In the genomic region with DNA sequence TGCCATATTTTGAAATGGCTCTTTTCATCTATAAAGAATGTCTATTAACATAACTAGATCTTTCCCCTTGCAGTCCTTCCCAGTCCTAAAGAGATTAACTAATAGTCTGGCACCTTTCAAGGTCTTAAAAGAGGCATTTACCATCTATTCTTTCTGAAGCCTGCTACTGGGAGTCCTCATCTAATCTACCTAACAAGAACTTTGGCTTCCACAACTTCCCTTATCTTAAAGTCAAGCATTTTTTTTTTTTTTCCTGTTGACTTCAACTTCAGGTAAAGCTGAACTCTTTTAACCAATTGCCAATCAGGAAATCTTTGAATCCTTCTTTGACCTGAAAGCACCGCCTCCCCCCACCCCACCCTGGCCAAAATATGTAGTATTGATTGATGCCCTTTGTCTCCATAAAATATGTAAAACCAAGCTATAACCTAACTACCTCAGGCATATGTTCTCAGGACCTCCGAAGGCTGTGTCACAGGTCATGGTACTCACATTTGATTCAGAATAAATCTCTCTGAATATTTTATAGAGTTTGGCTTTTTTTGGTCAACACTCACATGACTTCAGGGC, we compare ENCODE assay signal across 1 cellular context.
TF ChIP-seq lines count a peak whose summit lies in the region.

No MANE protein-coding gene starts in this region.

TF ChIP-seq in WTC11, 78 proteins besides CTCF, POLR2A, EP300 and RAD21 (continued from another document):
- TF ChIP-seq HMGXB4 (CRISPR knock-in tag; IDR thresholded peaks at IDR 0.05) (no peak), TCF7 (CRISPR knock-in tag; IDR thresholded peaks at IDR 0.05; ENCODE audit: low read depth) (no peak), SOX15 (CRISPR knock-in tag; IDR thresholded peaks at IDR 0.05) (no peak), JUN (CRISPR knock-in tag; IDR thresholded peaks at IDR 0.05) (no peak)
